Comparison of ENCODE assay signal across 8 cellular contexts in genomic region chr6:31734703-31735500, GRCh38. TPM values are rescaled to one million over a fixed set of nuclear protein-coding genes. Genes with fewer than 3 reads are reported as not detected.
DNase-seq lines count a peak whose midpoint lies in the region; ATAC-seq and TF ChIP-seq lines count a peak whose summit lies in the region.

No MANE protein-coding gene starts in this region.

- H3K79me2 ChIP-seq in PC-9 (ENCODE audit: low read depth) = peaks cover 51% of the 10 kb centered on the region
- H3K79me2 ChIP-seq in osteoblast (ENCODE audit: insufficient read depth, low read length) = peaks cover 48% of the 10 kb centered on the region

- H3K4me2 ChIP-seq in PC-9 (peak overlapping the region; percentile 83), osteoblast (ENCODE audit: insufficient read depth, low read length) (peak overlapping the region; percentile 99)

- H3K4me1 ChIP-seq in BE2C (no peaks in the 10 kb centered on the region; the same call in none of the 2 replicates), PC-9 (replicated peaks; ENCODE audit: insufficient read depth) (peaks cover 39% of the 10 kb centered on the region), osteoblast (ENCODE audit: insufficient read depth, low read length) (peaks cover 48% of the 10 kb centered on the region)

- H3K9me2 ChIP-seq in PC-9 (ENCODE audit: insufficient read depth) = no peaks in the 10 kb centered on the region

- no peak for TF ChIP-seq CTCF in BE2C (IDR thresholded peaks at IDR 0.05; ENCODE audit: low read depth, low read length)
- TF ChIP-seq CTCF in PC-9 (conservative IDR thresholded peaks at IDR 0.05) = no peak
- no peak for TF ChIP-seq CTCF in foreskin fibroblast (IDR thresholded peaks at IDR 0.05; ENCODE audit: low read depth, low read length)
- no peak for TF ChIP-seq CTCF in osteoblast (IDR thresholded peaks at IDR 0.05; ENCODE audit: extremely low read depth, low read depth, low read length)

- H3K27me3 ChIP-seq in BE2C (no peaks in the 10 kb centered on the region), PC-9 (ENCODE audit: insufficient read depth, low read depth) (no peaks in the 10 kb centered on the region), osteoblast (ENCODE audit: insufficient read depth, low read length) (no peaks in the 10 kb centered on the region)

- no TSS peak for BruUV-seq in PC-9 (replicated peaks; lab: Mats Ljungman, UMichigan)

- no peaks in the 10 kb centered on the region for H3K9me3 ChIP-seq in BE2C
- H3K9me3 ChIP-seq in PC-9 (ENCODE audit: insufficient read depth, low read depth) = no peaks in the 10 kb centered on the region
- H3K9me3 ChIP-seq in osteoblast (ENCODE audit: low read depth, low read length) = no peaks in the 10 kb centered on the region

- POLR2A ChIA-PET in PC-9 (lab: Charles Lee; ENCODE audit: unreplicated experiment) = interaction anchor here (0.6 to 0.7 kb wide), 2 partner anchors 71 to 152 kb away, joined by 4 to 13 read pairs; no protein-coding TSS in a partner anchor

- H4K20me1 ChIP-seq in PC-9 (ENCODE audit: insufficient read depth) = peaks cover 29% of the 10 kb centered on the region
- H4K20me1 ChIP-seq in osteoblast (ENCODE audit: insufficient read depth, low read length) = peaks cover 26% of the 10 kb centered on the region

- CTCF ChIA-PET in PC-9 (lab: Charles Lee) = interaction anchor here (0.5 to 0.6 kb wide), 2 partner anchors 35 to 43 kb away, joined by 3 to 9 read pairs; no protein-coding TSS in a partner anchor

- H3K36me3 ChIP-seq in BE2C (peaks cover 26% of the 10 kb centered on the region), PC-9 (ENCODE audit: low read depth) (peaks cover 37% of the 10 kb centered on the region), osteoblast (ENCODE audit: insufficient read depth, low read length) (peaks cover 38% of the 10 kb centered on the region)

- H2AFZ ChIP-seq in PC-9 (no peak overlapping the region), osteoblast (ENCODE audit: low read length) (peak overlapping the region; percentile 79)

- H3K27ac ChIP-seq in PC-9 (peak overlapping the region; percentile 73), osteoblast (ENCODE audit: low read depth, low read length) (peak overlapping the region; percentile 82)

- peak; percentile 38 for DNase-seq in BE2C
- DNase-seq in PC-9 = peak; percentile 68 to 72
- DNase-seq in activated T-helper 1 cell treated with anti-CD3 and anti-CD28 coated beads, Interleukin-2, amount 50 U/mL, for 16 hours (ENCODE audit: low read depth in 1 of 2, low spot score in 1 of 2) = peak; percentile 20 to 31
- peak; percentile 70 to 83 for DNase-seq in foreskin fibroblast
- peak; percentile 94 for DNase-seq in osteoblast (ENCODE audit: insufficient read length, low spot score, missing footprints)

- peaks cover 74% of the 10 kb centered on the region for H3F3A ChIP-seq in PC-9 (ENCODE audit: insufficient read depth, low read depth)

- ATAC-seq in GM21529 (IDR thresholded peaks at IDR 0.05; ENCODE audit: unreplicated experiment) (peak; percentile 29), GM19452 (IDR thresholded peaks at IDR 0.05; ENCODE audit: unreplicated experiment) (no peak), HG02852 (IDR thresholded peaks at IDR 0.05; ENCODE audit: unreplicated experiment) (no peak)

- intact Hi-C loops in PC-9 (cut with micrococcal nuclease; ENCODE audit: unreplicated experiment) = loop anchor here (2.0 to 10.0 kb wide), 3 partner anchors 58 to 238 kb away; partner anchors contain the start of genes ATP6V1G2, DDX39B, MICB and NFKBIL1

- H3K4me3 ChIP-seq in BE2C (ENCODE audit: low read depth, low read length) (peak overlapping the region; percentile 99), PC-9 (peak overlapping the region; percentile 86), foreskin fibroblast (ENCODE audit: low read depth in 1 of 2, low read length in 2 of 2) (peak overlapping the region; percentile 87 to 92), osteoblast (ENCODE audit: insufficient read depth, low read length) (peak overlapping the region; percentile 89)

RNA-seq across cellular contexts. Expression of gene CLIC1, which starts 1.4 kb away (rescaled TPM):
- 219 TPM for polyA plus RNA-seq in BE2C (2012; ENCODE audit: insufficient read depth, insufficient read length, low read depth)
- total RNA-seq in PC-9 (2021) (546 and 599 TPM in 2 replicates), osteoblast (502 and 581 TPM in 2 replicates)

RNA-seq across cellular contexts. Expression of gene MSH5, which starts 4.9 kb away (rescaled TPM):
- 3.8 TPM for polyA plus RNA-seq in BE2C (2012; ENCODE audit: insufficient read depth, insufficient read length, low read depth)
- total RNA-seq in PC-9 (2021) (50.0 and 68.8 TPM in 2 replicates), osteoblast (12.4 and 13.0 TPM in 2 replicates)

RNA-seq across cellular contexts. Expression of gene DDAH2, which starts 5.8 kb away (rescaled TPM):
- polyA plus RNA-seq in BE2C (2012; ENCODE audit: insufficient read depth, insufficient read length, low read depth) = 27.3 TPM
- total RNA-seq in PC-9 (2021) (58.3 and 99.6 TPM in 2 replicates), osteoblast (96.6 and 97.5 TPM in 2 replicates)

RNA-seq across cellular contexts. Expression of gene MPIG6B, which starts 11.7 kb away (rescaled TPM):
- polyA plus RNA-seq in BE2C (2012; ENCODE audit: insufficient read depth, insufficient read length, low read depth) = not detected
- total RNA-seq in PC-9 (2021) (0.43 and 0.59 TPM in 2 replicates), osteoblast (not detected in 2 replicates)

RNA-seq across cellular contexts. Expression of gene LY6G6C, which starts 13.4 kb away (rescaled TPM):
- not detected for polyA plus RNA-seq in BE2C (2012; ENCODE audit: insufficient read depth, insufficient read length, low read depth)
- total RNA-seq in PC-9 (2021) = 1.2 and 2.1 TPM in 2 replicates
- total RNA-seq in osteoblast = not detected in 2 replicates

Comparison
In these comparisons a context has a peak if more than half of its experiments do, and no peak if none do; other contexts are left out.
1. DNase-seq: peak in every context shown above with its lines; median percentile 94 in osteoblast; 76 in foreskin fibroblast; 70 in PC-9; 38 in BE2C; 26 in activated T-helper 1 cell treated with anti-CD3 and anti-CD28 coated beads, Interleukin-2, amount 50 U/mL, for 16 hours.